ENCODE assay signal across 17 cellular contexts in the genomic region with DNA sequence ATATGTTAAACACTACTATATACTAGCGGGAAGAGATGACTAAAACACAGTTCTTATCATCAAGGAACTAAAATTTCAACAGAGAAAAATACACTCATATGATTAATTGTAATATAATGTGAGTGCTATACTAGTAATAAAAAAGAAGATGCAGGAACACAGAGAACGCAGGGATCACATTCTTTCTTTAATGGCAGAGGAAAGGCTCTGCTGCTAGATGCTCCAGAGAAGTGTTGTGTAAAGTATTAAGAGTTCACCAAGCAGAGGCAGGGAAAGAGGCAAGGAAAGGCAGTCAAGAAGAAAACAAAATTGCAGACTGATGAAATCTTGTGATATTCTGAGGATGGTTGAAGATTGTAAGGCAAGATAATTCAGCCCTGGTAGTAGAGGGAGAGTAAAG.
DNase-seq lines count a peak whose midpoint lies in the region; ATAC-seq and TF ChIP-seq lines count a peak whose summit lies in the region.
"Had no signal": no experiment of that assay in that cellular context is flagged by ENCODE, and none has a peak within 500 bp of the region (broad histone marks: within the 10 kb centered on the region; RNA-seq: fewer than 3 reads in every experiment).

No MANE protein-coding gene starts in this region.

- no peaks in the 10 kb centered on the region for H3K27me3 ChIP-seq in ascending aorta
- no peaks in the 10 kb centered on the region for H3K27me3 ChIP-seq in uterus
- H3K27me3 ChIP-seq: BE2C, SJCRH30 had no signal

- no peaks in the 10 kb centered on the region for H3K4me1 ChIP-seq in ascending aorta
- H3K4me1 ChIP-seq in uterus, result no peaks in the 10 kb centered on the region
- H3K4me1 ChIP-seq: BE2C, SJCRH30 had no signal

- no peaks in the 10 kb centered on the region for H3K36me3 ChIP-seq in ascending aorta
- H3K36me3 ChIP-seq in uterus, result no peaks in the 10 kb centered on the region
- H3K36me3 ChIP-seq: BE2C, SJCRH30 had no signal

- TF ChIP-seq CTCF in ascending aorta (IDR thresholded peaks at IDR 0.05) (no peak), fibroblast of villous mesenchyme (IDR thresholded peaks at IDR 0.05; ENCODE audit: insufficient read depth, low read depth, low read length) (no peak), uterus (IDR thresholded peaks at IDR 0.05) (no peak)

- peak overlapping the region; percentile 34 to 36 for H3K27ac ChIP-seq in ascending aorta
- H3K27ac ChIP-seq in uterus, result peak overlapping the region; percentile 9 to 33
- H3K27ac ChIP-seq: SJCRH30 had no signal

- H3K9me3 ChIP-seq in ascending aorta (no peaks in the 10 kb centered on the region), uterus (no peaks in the 10 kb centered on the region)
- H3K9me3 ChIP-seq: BE2C, SJCRH30 had no signal

- TF ChIP-seq POLR2A in uterus (IDR thresholded peaks at IDR 0.05), result no peak

- H3K4me3 ChIP-seq in ascending aorta (no peak overlapping the region), fibroblast of villous mesenchyme (ENCODE audit: low read depth, low read length) (no peak overlapping the region), uterus (no peak overlapping the region)
- H3K4me3 ChIP-seq: SJCRH30 had no signal

- peak; percentile 31 for DNase-seq in M059J (ENCODE audit: low read depth)
- no peak for DNase-seq in ascending aorta (ENCODE audit: low spot score in 2 of 2)
- peak; percentile 57 for DNase-seq in fibroblast of villous mesenchyme (ENCODE audit: low read depth)
- no peak for DNase-seq in uterus
- DNase-seq in cerebellar cortex (ENCODE audit: low spot score), result no peak
- DNase-seq in activated CD8-positive, alpha-beta memory T cell treated with anti-CD3 and anti-CD28 coated beads for 24 hours, result no peak
- DNase-seq: BE2C, H9, KBM-7, NCI-H1105 treated with DMSO at 0.1 percent for 48 hours, NCI-H1694, NCI-H2081, NCI-H446, NCI-H526, OCI-M1, SJCRH30 had no signal

- no peak for ATAC-seq in GM19463 (IDR thresholded peaks at IDR 0.05; ENCODE audit: unreplicated experiment)

- intact Hi-C loops in ascending aorta (cut with DNase I) (loop anchor here (5.0 kb wide), 1 partner anchor 395 kb away; the partner anchor contains the start of gene PDGFC), uterus (cut with DNase I; ENCODE audit: low total_unique reads) (no loop called here)

Comparison
In these comparisons a context has a peak if more than half of its experiments do, and no peak if none do; other contexts are left out.
1. DNase-seq: peak in M059J (single experiment) and fibroblast of villous mesenchyme (single experiment); none in ascending aorta (0 of 2), uterus (0 of 2), cerebellar cortex (single experiment) and activated CD8-positive, alpha-beta memory T cell treated with anti-CD3 and anti-CD28 coated beads for 24 hours (single experiment).